Comparison of ENCODE assay signal across 1 cellular context in the genomic region with DNA sequence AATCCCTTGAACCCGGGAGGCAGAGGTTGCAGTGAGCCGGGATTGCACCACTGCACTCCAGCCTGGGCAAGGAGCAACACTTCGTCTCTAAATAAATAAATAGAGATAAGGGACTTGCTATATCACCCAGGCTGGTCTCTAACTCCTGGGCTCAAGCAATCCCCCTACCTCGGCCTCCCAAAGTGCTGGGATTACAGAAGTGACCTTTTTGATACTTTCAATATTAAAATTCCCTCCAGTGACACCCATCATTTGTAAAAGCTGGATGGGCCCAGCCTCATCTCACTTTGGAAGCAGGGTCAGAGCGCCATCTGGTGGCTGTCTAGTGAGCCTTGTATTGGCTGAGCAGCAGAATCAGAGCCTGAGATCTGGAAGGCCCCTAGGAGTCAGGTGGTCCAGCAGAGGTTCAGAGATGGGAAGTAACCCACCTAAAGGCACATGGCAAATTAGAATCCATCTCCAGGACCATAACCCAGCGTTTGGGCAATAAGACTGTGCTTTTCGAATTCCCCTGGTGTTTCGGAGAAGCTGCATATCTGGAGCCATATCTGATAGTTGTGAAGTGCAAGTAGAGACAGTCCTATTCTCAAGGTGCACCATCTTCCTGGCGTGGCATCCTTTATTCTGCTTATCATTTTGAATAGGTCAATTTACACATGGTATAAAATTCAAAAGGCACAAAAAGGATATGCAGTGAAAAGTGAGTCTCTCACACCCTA.
A peak's percentile ranks its signal among the peaks of the same experiment; 100 is the strongest.
TF ChIP-seq lines count a peak whose summit lies in the region.

No MANE protein-coding gene starts in this region.

TF ChIP-seq in HepG2, 621 proteins besides CTCF, POLR2A, EP300 and RAD21 (continued from another document and continues in another):
- TF ChIP-seq, protein P1, sequence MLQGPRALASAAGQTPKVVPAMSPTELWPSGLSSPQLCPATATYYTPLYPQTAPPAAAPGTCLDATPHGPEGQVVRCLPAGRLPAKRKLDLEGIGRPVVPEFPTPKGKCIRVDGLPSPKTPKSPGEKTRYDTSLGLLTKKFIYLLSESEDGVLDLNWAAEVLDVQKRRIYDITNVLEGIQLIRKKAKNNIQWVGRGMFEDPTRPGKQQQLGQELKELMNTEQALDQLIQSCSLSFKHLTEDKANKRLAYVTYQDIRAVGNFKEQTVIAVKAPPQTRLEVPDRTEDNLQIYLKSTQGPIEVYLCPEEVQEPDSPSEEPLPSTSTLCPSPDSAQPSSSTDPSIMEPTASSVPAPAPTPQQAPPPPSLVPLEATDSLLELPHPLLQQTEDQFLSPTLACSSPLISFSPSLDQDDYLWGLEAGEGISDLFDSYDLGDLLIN (CRISPR knock-in tag; IDR thresholded peaks at IDR 0.05; ENCODE audit: borderline replicate concordance) = no peak
- TF ChIP-seq DMAP1 (CRISPR knock-in tag; IDR thresholded peaks at IDR 0.05) = no peak
- no peak for TF ChIP-seq ZNF235 (CRISPR knock-in tag; IDR thresholded peaks at IDR 0.05; ENCODE audit: borderline replicate concordance)
- TF ChIP-seq ZNF232 (CRISPR knock-in tag; IDR thresholded peaks at IDR 0.05; ENCODE audit: borderline replicate concordance) = no peak
- no peak for TF ChIP-seq ZEB1 (IDR thresholded peaks at IDR 0.05; ENCODE audit: insufficient replicate concordance, low read depth)
- TF ChIP-seq BHLHE40 (IDR thresholded peaks at IDR 0.05; ENCODE audit: low read length) = peak; percentile 45; the same call in 1 of the 2 replicates
- TF ChIP-seq PHF21A (CRISPR knock-in tag; IDR thresholded peaks at IDR 0.05) = no peak
- TF ChIP-seq, protein P2, sequence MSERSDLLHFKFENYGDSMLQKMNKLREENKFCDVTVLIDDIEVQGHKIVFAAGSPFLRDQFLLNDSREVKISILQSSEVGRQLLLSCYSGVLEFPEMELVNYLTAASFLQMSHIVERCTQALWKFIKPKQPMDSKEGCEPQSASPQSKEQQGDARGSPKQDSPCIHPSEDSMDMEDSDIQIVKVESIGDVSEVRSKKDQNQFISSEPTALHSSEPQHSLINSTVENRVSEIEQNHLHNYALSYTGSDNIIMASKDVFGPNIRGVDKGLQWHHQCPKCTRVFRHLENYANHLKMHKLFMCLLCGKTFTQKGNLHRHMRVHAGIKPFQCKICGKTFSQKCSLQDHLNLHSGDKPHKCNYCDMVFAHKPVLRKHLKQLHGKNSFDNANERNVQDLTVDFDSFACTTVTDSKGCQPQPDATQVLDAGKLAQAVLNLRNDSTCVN (CRISPR knock-in tag; IDR thresholded peaks at IDR 0.05; ENCODE audit: borderline replicate concordance) = no peak
- no peak for TF ChIP-seq ZSCAN22 (CRISPR knock-in tag; IDR thresholded peaks at IDR 0.05)
- TF ChIP-seq, protein P3, sequence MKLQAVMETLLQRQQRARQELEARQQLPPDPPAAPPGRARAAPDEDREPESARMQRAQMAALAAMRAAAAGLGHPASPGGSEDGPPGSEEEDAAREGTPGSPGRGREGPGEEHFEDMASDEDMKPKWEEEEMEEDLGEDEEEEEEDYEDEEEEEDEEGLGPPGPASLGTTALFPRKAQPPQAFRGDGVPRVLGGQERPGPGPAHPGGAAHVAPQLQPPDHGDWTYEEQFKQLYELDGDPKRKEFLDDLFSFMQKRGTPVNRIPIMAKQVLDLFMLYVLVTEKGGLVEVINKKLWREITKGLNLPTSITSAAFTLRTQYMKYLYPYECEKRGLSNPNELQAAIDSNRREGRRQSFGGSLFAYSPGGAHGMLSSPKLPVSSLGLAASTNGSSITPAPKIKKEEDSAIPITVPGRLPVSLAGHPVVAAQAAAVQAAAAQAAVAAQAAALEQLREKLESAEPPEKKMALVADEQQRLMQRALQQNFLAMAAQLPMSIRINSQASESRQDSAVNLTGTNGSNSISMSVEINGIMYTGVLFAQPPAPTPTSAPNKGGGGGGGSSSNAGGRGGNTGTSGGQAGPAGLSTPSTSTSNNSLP (IDR thresholded peaks at IDR 0.05; ENCODE audit: low read depth, low read length) = peak; percentile 43; the same call in 1 of the 2 replicates
- TF ChIP-seq, protein P4, sequence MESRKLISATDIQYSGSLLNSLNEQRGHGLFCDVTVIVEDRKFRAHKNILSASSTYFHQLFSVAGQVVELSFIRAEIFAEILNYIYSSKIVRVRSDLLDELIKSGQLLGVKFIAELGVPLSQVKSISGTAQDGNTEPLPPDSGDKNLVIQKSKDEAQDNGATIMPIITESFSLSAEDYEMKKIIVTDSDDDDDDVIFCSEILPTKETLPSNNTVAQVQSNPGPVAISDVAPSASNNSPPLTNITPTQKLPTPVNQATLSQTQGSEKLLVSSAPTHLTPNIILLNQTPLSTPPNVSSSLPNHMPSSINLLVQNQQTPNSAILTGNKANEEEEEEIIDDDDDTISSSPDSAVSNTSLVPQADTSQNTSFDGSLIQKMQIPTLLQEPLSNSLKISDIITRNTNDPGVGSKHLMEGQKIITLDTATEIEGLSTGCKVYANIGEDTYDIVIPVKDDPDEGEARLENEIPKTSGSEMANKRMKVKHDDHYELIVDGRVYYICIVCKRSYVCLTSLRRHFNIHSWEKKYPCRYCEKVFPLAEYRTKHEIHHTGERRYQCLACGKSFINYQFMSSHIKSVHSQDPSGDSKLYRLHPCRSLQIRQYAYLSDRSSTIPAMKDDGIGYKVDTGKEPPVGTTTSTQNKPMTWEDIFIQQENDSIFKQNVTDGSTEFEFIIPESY (CRISPR knock-in tag; IDR thresholded peaks at IDR 0.05) = 0 out of 2 replicates have a peak, but pooled peaks have one; percentile 26
- no peak for TF ChIP-seq HHEX (CRISPR knock-in tag; IDR thresholded peaks at IDR 0.05)
- no peak for TF ChIP-seq NR2F6 (IDR thresholded peaks at IDR 0.05)
- TF ChIP-seq NR2F6 (CRISPR knock-in tag; IDR thresholded peaks at IDR 0.05) = no peak
- TF ChIP-seq SP5 (CRISPR knock-in tag; IDR thresholded peaks at IDR 0.05; ENCODE audit: borderline replicate concordance, low read depth) = no peak
- TF ChIP-seq, protein P5, sequence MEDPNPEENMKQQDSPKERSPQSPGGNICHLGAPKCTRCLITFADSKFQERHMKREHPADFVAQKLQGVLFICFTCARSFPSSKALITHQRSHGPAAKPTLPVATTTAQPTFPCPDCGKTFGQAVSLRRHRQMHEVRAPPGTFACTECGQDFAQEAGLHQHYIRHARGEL (CRISPR knock-in tag; IDR thresholded peaks at IDR 0.05) = no peak
- no peak for TF ChIP-seq ZMAT3 (CRISPR knock-in tag; conservative IDR thresholded peaks at IDR 0.05)
- no peak for TF ChIP-seq HNF1A (IDR thresholded peaks at IDR 0.05; ENCODE audit: low read depth)
- no peak for TF ChIP-seq HNF1A (CRISPR knock-in tag; IDR thresholded peaks at IDR 0.05; ENCODE audit: borderline replicate concordance)
- TF ChIP-seq POLR2G (IDR thresholded peaks at IDR 0.05; ENCODE audit: low read depth, low read length) = no peak
- TF ChIP-seq, protein P6, sequence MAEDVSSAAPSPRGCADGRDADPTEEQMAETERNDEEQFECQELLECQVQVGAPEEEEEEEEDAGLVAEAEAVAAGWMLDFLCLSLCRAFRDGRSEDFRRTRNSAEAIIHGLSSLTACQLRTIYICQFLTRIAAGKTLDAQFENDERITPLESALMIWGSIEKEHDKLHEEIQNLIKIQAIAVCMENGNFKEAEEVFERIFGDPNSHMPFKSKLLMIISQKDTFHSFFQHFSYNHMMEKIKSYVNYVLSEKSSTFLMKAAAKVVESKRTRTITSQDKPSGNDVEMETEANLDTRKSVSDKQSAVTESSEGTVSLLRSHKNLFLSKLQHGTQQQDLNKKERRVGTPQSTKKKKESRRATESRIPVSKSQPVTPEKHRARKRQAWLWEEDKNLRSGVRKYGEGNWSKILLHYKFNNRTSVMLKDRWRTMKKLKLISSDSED (CRISPR knock-in tag; IDR thresholded peaks at IDR 0.05) = no peak
- TF ChIP-seq PBX2 (CRISPR knock-in tag; IDR thresholded peaks at IDR 0.05) = no peak
- TF ChIP-seq, protein P7, sequence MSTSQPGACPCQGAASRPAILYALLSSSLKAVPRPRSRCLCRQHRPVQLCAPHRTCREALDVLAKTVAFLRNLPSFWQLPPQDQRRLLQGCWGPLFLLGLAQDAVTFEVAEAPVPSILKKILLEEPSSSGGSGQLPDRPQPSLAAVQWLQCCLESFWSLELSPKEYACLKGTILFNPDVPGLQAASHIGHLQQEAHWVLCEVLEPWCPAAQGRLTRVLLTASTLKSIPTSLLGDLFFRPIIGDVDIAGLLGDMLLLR (CRISPR knock-in tag; IDR thresholded peaks at IDR 0.05) = no peak
- TF ChIP-seq ZNF780A (CRISPR knock-in tag; IDR thresholded peaks at IDR 0.05) = no peak
- TF ChIP-seq ZNF766 (CRISPR knock-in tag; IDR thresholded peaks at IDR 0.05; ENCODE audit: borderline replicate concordance) = no peak
- 0 out of 2 replicates have a peak, but pooled peaks have one; percentile 57 for TF ChIP-seq ZNF33B (CRISPR knock-in tag; IDR thresholded peaks at IDR 0.05)
- peak; percentile 27 for TF ChIP-seq ZNF883 (CRISPR knock-in tag; IDR thresholded peaks at IDR 0.05; ENCODE audit: not compliant biosample characterization)
- TF ChIP-seq SIX4 (CRISPR knock-in tag; IDR thresholded peaks at IDR 0.05) = no peak
- TF ChIP-seq RBM22 (optimal IDR thresholded peaks at IDR 0.05; ENCODE audit: low read length) = no peak
- no peak for TF ChIP-seq SIN3A (IDR thresholded peaks at IDR 0.05; ENCODE audit: borderline replicate concordance, low read depth, low read length)
- TF ChIP-seq MAFK (conservative IDR thresholded peaks at IDR 0.05 in 1 of 2, IDR thresholded peaks at IDR 0.05 in 1 of 2; ENCODE audit: low read length in 2 of 2) = no peak
- TF ChIP-seq ZFX (CRISPR knock-in tag; IDR thresholded peaks at IDR 0.05; ENCODE audit: low read depth) = peak; percentile 57
- no peak for TF ChIP-seq TEAD2 (CRISPR knock-in tag; IDR thresholded peaks at IDR 0.05)
- no peak for TF ChIP-seq TAF1 (CRISPR knock-in tag; IDR thresholded peaks at IDR 0.05)
- TF ChIP-seq, protein P8, sequence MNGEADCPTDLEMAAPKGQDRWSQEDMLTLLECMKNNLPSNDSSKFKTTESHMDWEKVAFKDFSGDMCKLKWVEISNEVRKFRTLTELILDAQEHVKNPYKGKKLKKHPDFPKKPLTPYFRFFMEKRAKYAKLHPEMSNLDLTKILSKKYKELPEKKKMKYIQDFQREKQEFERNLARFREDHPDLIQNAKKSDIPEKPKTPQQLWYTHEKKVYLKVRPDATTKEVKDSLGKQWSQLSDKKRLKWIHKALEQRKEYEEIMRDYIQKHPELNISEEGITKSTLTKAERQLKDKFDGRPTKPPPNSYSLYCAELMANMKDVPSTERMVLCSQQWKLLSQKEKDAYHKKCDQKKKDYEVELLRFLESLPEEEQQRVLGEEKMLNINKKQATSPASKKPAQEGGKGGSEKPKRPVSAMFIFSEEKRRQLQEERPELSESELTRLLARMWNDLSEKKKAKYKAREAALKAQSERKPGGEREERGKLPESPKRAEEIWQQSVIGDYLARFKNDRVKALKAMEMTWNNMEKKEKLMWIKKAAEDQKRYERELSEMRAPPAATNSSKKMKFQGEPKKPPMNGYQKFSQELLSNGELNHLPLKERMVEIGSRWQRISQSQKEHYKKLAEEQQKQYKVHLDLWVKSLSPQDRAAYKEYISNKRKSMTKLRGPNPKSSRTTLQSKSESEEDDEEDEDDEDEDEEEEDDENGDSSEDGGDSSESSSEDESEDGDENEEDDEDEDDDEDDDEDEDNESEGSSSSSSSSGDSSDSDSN (CRISPR knock-in tag; IDR thresholded peaks at IDR 0.05) = no peak
- TF ChIP-seq RELA (CRISPR knock-in tag; IDR thresholded peaks at IDR 0.05) = 0 out of 2 replicates have a peak, but pooled peaks have one; percentile 31
- no peak for TF ChIP-seq SRY (CRISPR knock-in tag; IDR thresholded peaks at IDR 0.05)
- no peak for TF ChIP-seq TRIM24 (CRISPR knock-in tag; IDR thresholded peaks at IDR 0.05)
- TF ChIP-seq, protein P9, sequence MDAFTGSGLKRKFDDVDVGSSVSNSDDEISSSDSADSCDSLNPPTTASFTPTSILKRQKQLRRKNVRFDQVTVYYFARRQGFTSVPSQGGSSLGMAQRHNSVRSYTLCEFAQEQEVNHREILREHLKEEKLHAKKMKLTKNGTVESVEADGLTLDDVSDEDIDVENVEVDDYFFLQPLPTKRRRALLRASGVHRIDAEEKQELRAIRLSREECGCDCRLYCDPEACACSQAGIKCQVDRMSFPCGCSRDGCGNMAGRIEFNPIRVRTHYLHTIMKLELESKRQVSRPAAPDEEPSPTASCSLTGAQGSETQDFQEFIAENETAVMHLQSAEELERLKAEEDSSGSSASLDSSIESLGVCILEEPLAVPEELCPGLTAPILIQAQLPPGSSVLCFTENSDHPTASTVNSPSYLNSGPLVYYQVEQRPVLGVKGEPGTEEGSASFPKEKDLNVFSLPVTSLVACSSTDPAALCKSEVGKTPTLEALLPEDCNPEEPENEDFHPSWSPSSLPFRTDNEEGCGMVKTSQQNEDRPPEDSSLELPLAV (CRISPR knock-in tag; conservative IDR thresholded peaks at IDR 0.05; ENCODE audit: low read depth) = no peak
- TF ChIP-seq LBX2 (CRISPR knock-in tag; IDR thresholded peaks at IDR 0.05; ENCODE audit: borderline replicate concordance) = no peak
- no peak for TF ChIP-seq FOXJ3 (CRISPR knock-in tag; IDR thresholded peaks at IDR 0.05; ENCODE audit: borderline replicate concordance)
